ENCODE assay signal across 11 cellular contexts in the genomic region with DNA sequence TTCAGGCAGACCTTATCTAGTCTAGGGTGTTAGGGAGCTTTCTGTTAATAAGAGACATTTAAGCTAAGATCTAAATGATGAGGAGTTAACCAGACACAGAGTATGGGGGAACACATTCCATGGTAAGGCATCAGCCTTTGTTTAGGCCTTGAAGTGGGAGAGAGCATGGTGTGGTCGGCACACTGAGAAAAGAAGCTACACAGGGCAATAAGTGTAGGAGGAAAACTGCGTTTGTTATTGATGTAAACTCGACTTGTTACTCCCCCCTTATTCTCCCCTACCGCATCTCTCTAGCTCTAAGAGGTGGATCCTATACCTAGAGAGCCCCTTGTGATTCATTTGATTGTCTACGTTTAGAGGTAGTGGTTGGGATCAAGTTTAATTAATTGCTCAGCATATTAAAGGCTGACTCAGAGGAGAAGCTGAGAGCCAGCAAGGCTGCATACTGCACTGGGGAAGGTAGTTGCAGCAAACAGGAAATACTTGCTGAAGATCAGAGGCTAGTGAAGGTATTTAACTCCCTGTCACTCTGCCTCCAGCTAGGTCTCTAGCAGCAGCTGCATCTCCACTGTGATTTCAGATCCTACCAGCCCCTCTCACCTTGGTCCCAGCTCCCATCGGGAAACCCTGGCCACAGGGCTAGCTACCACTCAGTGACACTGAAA.
DNase-seq lines count a peak whose midpoint lies in the region; ATAC-seq and TF ChIP-seq lines count a peak whose summit lies in the region.
"Had no signal": no experiment of that assay in that cellular context is flagged by ENCODE, and none has a peak within 500 bp of the region (broad histone marks: within the 10 kb centered on the region; RNA-seq: fewer than 3 reads in every experiment).

No MANE protein-coding gene starts in this region.

- H3K9me3 ChIP-seq in CD4-positive, CD25-positive, alpha-beta regulatory T cell (ENCODE audit: control insufficient read depth in 2 of 2, low read length in 2 of 2) = no peaks in the 10 kb centered on the region
- no peaks in the 10 kb centered on the region for H3K9me3 ChIP-seq in naive thymus-derived CD4-positive, alpha-beta T cell (ENCODE audit: control insufficient read depth in 2 of 3, low read length in 3 of 3)
- no peaks in the 10 kb centered on the region for H3K9me3 ChIP-seq in BE2C

- no peaks in the 10 kb centered on the region for H3K36me3 ChIP-seq in CD4-positive, CD25-positive, alpha-beta regulatory T cell (ENCODE audit: control insufficient read depth, insufficient read depth, low read length)
- no peaks in the 10 kb centered on the region for H3K36me3 ChIP-seq in naive thymus-derived CD4-positive, alpha-beta T cell (ENCODE audit: control insufficient read depth in 2 of 3, insufficient read depth in 3 of 3, low read length in 3 of 3)
- H3K36me3 ChIP-seq in BE2C = no peaks in the 10 kb centered on the region

- POLR2A ChIA-PET in naive thymus-derived CD4-positive, alpha-beta T cell (lab: Charles Lee) = interaction anchor here (2.1 kb wide), 1 partner anchor 12 kb away, joined by 6 read pairs; no protein-coding TSS in a partner anchor

- TF ChIP-seq CTCF in choroid plexus epithelial cell (conservative IDR thresholded peaks at IDR 0.05; ENCODE audit: low read depth, low read length) (no peak), BE2C (IDR thresholded peaks at IDR 0.05; ENCODE audit: low read depth, low read length) (no peak)

- H3K4me1 ChIP-seq in CD4-positive, CD25-positive, alpha-beta regulatory T cell (ENCODE audit: control insufficient read depth, insufficient read depth, low read length, poor library complexity, severe bottlenecking) = peaks cover 3% of the 10 kb centered on the region
- H3K4me1 ChIP-seq in naive thymus-derived CD4-positive, alpha-beta T cell (ENCODE audit: control insufficient read depth in 2 of 2, insufficient read depth in 2 of 2, low read length in 2 of 2) = peaks cover 0 to 3% of the 10 kb centered on the region in 2 donors
- H3K4me1 ChIP-seq in BE2C = peaks cover 5% of the 10 kb centered on the region

- peak; percentile 37 to 52 for ATAC-seq in CD4-positive, CD25-positive, alpha-beta regulatory T cell (ENCODE audit: low read depth in 2 of 2)
- ATAC-seq in naive thymus-derived CD4-positive, alpha-beta T cell = peak; percentile 22
- ATAC-seq: HepG2 had no signal

- no peak overlapping the region for H3K27ac ChIP-seq in CD4-positive, CD25-positive, alpha-beta regulatory T cell (ENCODE audit: insufficient read depth, low read length, poor library complexity, severe bottlenecking)
- no peak overlapping the region for H3K27ac ChIP-seq in naive thymus-derived CD4-positive, alpha-beta T cell (ENCODE audit: low read depth, low read length)

- peaks cover 0 to 9% (median 1%) of the 10 kb centered on the region in 4 donors for H3K4me1 Mint-ChIP-seq in CD4-positive, CD25-positive, alpha-beta regulatory T cell
- peaks cover 0 to 19% (median 10%) of the 10 kb centered on the region in 7 donors for H3K4me1 Mint-ChIP-seq in naive thymus-derived CD4-positive, alpha-beta T cell
- no peaks in the 10 kb centered on the region for H3K4me1 Mint-ChIP-seq in activated T-helper 2 cell treated with anti-CD3 and anti-CD28 coated beads, Interferon-gamma antibody, Interleukin-2, Interleukin-4, amounts not matched to agents 10 μg/mL and 5 μg/mL and 100 μg/mL, durations not matched to agents 14 hours and 24 hours and 36 hours (ENCODE audit: low read depth)
- peaks cover 8% of the 10 kb centered on the region for H3K4me1 Mint-ChIP-seq in activated naive CD4-positive, alpha-beta T cell treated with anti-CD3 and anti-CD28 coated beads for 36 hours (ENCODE audit: low read depth)

- no peak overlapping the region for H3K4me3 Mint-ChIP-seq in CD4-positive, CD25-positive, alpha-beta regulatory T cell
- H3K4me3 Mint-ChIP-seq in naive thymus-derived CD4-positive, alpha-beta T cell = no peak overlapping the region
- no peak overlapping the region for H3K4me3 Mint-ChIP-seq in activated T-helper 2 cell treated with anti-CD3 and anti-CD28 coated beads, Interferon-gamma antibody, Interleukin-2, Interleukin-4, amounts not matched to agents 10 μg/mL and 5 μg/mL and 100 μg/mL, durations not matched to agents 14 hours and 24 hours and 36 hours (ENCODE audit: low read depth)
- no peak overlapping the region for H3K4me3 Mint-ChIP-seq in activated naive CD4-positive, alpha-beta T cell treated with anti-CD3 and anti-CD28 coated beads for 36 hours

- intact Hi-C loops in naive thymus-derived CD4-positive, alpha-beta T cell (cut with micrococcal nuclease) = loop anchor here in 1 of 2 donors (1.0 to 10.0 kb wide), 2 partner anchors 11 to 233 kb away; no protein-coding TSS in a partner anchor
- intact Hi-C loops in activated T-helper 2 cell treated with anti-CD3 and anti-CD28 coated beads, Interferon-gamma antibody, Interleukin-2, Interleukin-4, amounts not matched to agents 10 μg/mL and 5 μg/mL and 100 μg/mL, durations not matched to agents 14 hours and 24 hours and 36 hours (cut with micrococcal nuclease) = no loop called here
- intact Hi-C loops in activated naive CD4-positive, alpha-beta T cell treated with anti-CD3 and anti-CD28 coated beads for 36 hours (cut with micrococcal nuclease) = no loop called here

- H3K27ac Mint-ChIP-seq in CD4-positive, CD25-positive, alpha-beta regulatory T cell = peak overlapping the region in 1 of 3 donors; percentile 17
- H3K27ac Mint-ChIP-seq in naive thymus-derived CD4-positive, alpha-beta T cell = no peak overlapping the region
- no peak overlapping the region for H3K27ac Mint-ChIP-seq in activated T-helper 2 cell treated with anti-CD3 and anti-CD28 coated beads, Interferon-gamma antibody, Interleukin-2, Interleukin-4, amounts not matched to agents 10 μg/mL and 5 μg/mL and 100 μg/mL, durations not matched to agents 14 hours and 24 hours and 36 hours
- H3K27ac Mint-ChIP-seq in activated naive CD4-positive, alpha-beta T cell treated with anti-CD3 and anti-CD28 coated beads for 36 hours = no peak overlapping the region

- peaks cover 9% of the 10 kb centered on the region for H3K27me3 ChIP-seq in CD4-positive, CD25-positive, alpha-beta regulatory T cell (ENCODE audit: control insufficient read depth, insufficient read depth, low read length)
- no peaks in the 10 kb centered on the region for H3K27me3 ChIP-seq in naive thymus-derived CD4-positive, alpha-beta T cell (ENCODE audit: control insufficient read depth in 2 of 2, insufficient read depth in 2 of 2, low read length in 2 of 2)
- no peaks in the 10 kb centered on the region for H3K27me3 ChIP-seq in BE2C

- H3K36me3 Mint-ChIP-seq in CD4-positive, CD25-positive, alpha-beta regulatory T cell = no peaks in the 10 kb centered on the region
- H3K36me3 Mint-ChIP-seq in naive thymus-derived CD4-positive, alpha-beta T cell = no peaks in the 10 kb centered on the region
- no peaks in the 10 kb centered on the region for H3K36me3 Mint-ChIP-seq in activated T-helper 2 cell treated with anti-CD3 and anti-CD28 coated beads, Interferon-gamma antibody, Interleukin-2, Interleukin-4, amounts not matched to agents 10 μg/mL and 5 μg/mL and 100 μg/mL, durations not matched to agents 14 hours and 24 hours and 36 hours (ENCODE audit: low read depth)
- no peaks in the 10 kb centered on the region for H3K36me3 Mint-ChIP-seq in activated naive CD4-positive, alpha-beta T cell treated with anti-CD3 and anti-CD28 coated beads for 36 hours (ENCODE audit: low read depth)

- no peak overlapping the region for H3K4me3 ChIP-seq in CD4-positive, CD25-positive, alpha-beta regulatory T cell (ENCODE audit: low read depth, low read length)
- no peak overlapping the region for H3K4me3 ChIP-seq in choroid plexus epithelial cell (ENCODE audit: low read depth, low read length)
- no peak overlapping the region for H3K4me3 ChIP-seq in naive thymus-derived CD4-positive, alpha-beta T cell (ENCODE audit: low read length)
- H3K4me3 ChIP-seq in BE2C (ENCODE audit: low read depth, low read length) = no peak overlapping the region

- peaks cover 2% of the 10 kb centered on the region for H3K27me3 Mint-ChIP-seq in CD4-positive, CD25-positive, alpha-beta regulatory T cell
- H3K27me3 Mint-ChIP-seq in naive thymus-derived CD4-positive, alpha-beta T cell = peaks cover 6 to 32% (median 14%) of the 10 kb centered on the region in 5 donors
- H3K27me3 Mint-ChIP-seq in activated T-helper 2 cell treated with anti-CD3 and anti-CD28 coated beads, Interferon-gamma antibody, Interleukin-2, Interleukin-4, amounts not matched to agents 10 μg/mL and 5 μg/mL and 100 μg/mL, durations not matched to agents 14 hours and 24 hours and 36 hours (ENCODE audit: low read depth) = peaks cover 11% of the 10 kb centered on the region
- peaks cover 8% of the 10 kb centered on the region for H3K27me3 Mint-ChIP-seq in activated naive CD4-positive, alpha-beta T cell treated with anti-CD3 and anti-CD28 coated beads for 36 hours (ENCODE audit: low read depth)

- peak in 1 of 3 donors; percentile 4 for DNase-seq in CD4-positive, CD25-positive, alpha-beta regulatory T cell
- peak; percentile 90 for DNase-seq in M059J (ENCODE audit: low read depth)
- DNase-seq in choroid plexus epithelial cell (ENCODE audit: low read depth) = peak; percentile 73
- peak in 3 of 9 donors; percentile 5 to 24 (median 14) for DNase-seq in naive thymus-derived CD4-positive, alpha-beta T cell
- DNase-seq in activated T-helper 2 cell treated with anti-CD3 and anti-CD28 coated beads, Interferon-gamma antibody, Interleukin-2, Interleukin-4, amounts not matched to agents 10 μg/mL and 5 μg/mL and 100 μg/mL, durations not matched to agents 14 hours and 24 hours and 36 hours (ENCODE audit: low spot score) = no peak
- DNase-seq in BE2C = no peak
- DNase-seq in NCI-H524 (lab: John Stamatoyannopoulos, UW) = no peak
- no peak for DNase-seq in activated naive CD4-positive, alpha-beta T cell treated with anti-CD3 and anti-CD28 coated beads for 36 hours
- DNase-seq: activated naive CD4-positive, alpha-beta T cell treated with anti-CD3 and anti-CD28 coated beads, Interleukin-2, amount 50 U/mL, for 16 hours; COR-L47 had no signal

- H3K9me3 Mint-ChIP-seq in CD4-positive, CD25-positive, alpha-beta regulatory T cell = no peaks in the 10 kb centered on the region
- no peaks in the 10 kb centered on the region for H3K9me3 Mint-ChIP-seq in naive thymus-derived CD4-positive, alpha-beta T cell
- no peaks in the 10 kb centered on the region for H3K9me3 Mint-ChIP-seq in activated T-helper 2 cell treated with anti-CD3 and anti-CD28 coated beads, Interferon-gamma antibody, Interleukin-2, Interleukin-4, amounts not matched to agents 10 μg/mL and 5 μg/mL and 100 μg/mL, durations not matched to agents 14 hours and 24 hours and 36 hours
- no peaks in the 10 kb centered on the region for H3K9me3 Mint-ChIP-seq in activated naive CD4-positive, alpha-beta T cell treated with anti-CD3 and anti-CD28 coated beads for 36 hours

- CTCF ChIA-PET in naive thymus-derived CD4-positive, alpha-beta T cell (lab: Charles Lee) = interaction anchor here (0.5 kb wide), 1 partner anchor 33 kb away, joined by 3 read pairs; no protein-coding TSS in a partner anchor
- CTCF ChIA-PET in activated naive CD4-positive, alpha-beta T cell treated with anti-CD3 and anti-CD28 coated beads for 36 hours (lab: Charles Lee) = interaction anchor here (1.1 kb wide), 1 partner anchor 11 kb away, joined by 3 read pairs; no protein-coding TSS in a partner anchor

Comparison
In these comparisons a context has a peak if more than half of its experiments do, and no peak if none do; other contexts are left out.
1. DNase-seq: peak in M059J (single experiment) and choroid plexus epithelial cell (single experiment); none in activated T-helper 2 cell treated with anti-CD3 and anti-CD28 coated beads, Interferon-gamma antibody, Interleukin-2, Interleukin-4, amounts not matched to agents 10 μg/mL and 5 μg/mL and 100 μg/mL, durations not matched to agents 14 hours and 24 hours and 36 hours (single experiment), BE2C (single experiment), NCI-H524 (0 of 2) and activated naive CD4-positive, alpha-beta T cell treated with anti-CD3 and anti-CD28 coated beads for 36 hours (single experiment).